Comparison of ENCODE assay signal across 9 cellular contexts in genomic region chr11:96314326-96315050, GRCh38. TPM values are rescaled to one million over a fixed set of nuclear protein-coding genes. Genes with fewer than 3 reads are reported as not detected.
A peak's percentile ranks its signal among the peaks of the same experiment; 100 is the strongest.
DNase-seq lines count a peak whose midpoint lies in the region; ATAC-seq lines count a peak whose summit lies in the region.
"Had no signal": no experiment of that assay in that cellular context is flagged by ENCODE, and none has a peak within 500 bp of the region (broad histone marks: within the 10 kb centered on the region; RNA-seq: fewer than 3 reads in every experiment).

No MANE protein-coding gene starts in this region.

- DNase-seq in Right ventricle myocardium inferior (ENCODE audit: missing footprints): no peak
- no peak for DNase-seq in cardiac septum (ENCODE audit: low spot score)
- no peak for DNase-seq in caudate nucleus (lab: John Stamatoyannopoulos, UW)
- peak; percentile 43 for DNase-seq in mucosa of gallbladder (ENCODE audit: low spot score)
- no peak for DNase-seq in iPS-NIHi7 (ENCODE audit: extremely low spot score)
- DNase-seq: DMS79 had no signal

- intact Hi-C loops in Right ventricle myocardium inferior (cut with DNase I): loop anchor here (2.0 kb wide), 1 partner anchor 28 kb away; the partner anchor contains the start of gene MAML2
- intact Hi-C loops in cardiac septum (cut with DNase I): no loop called here

- ATAC-seq in Right ventricle myocardium inferior: peak; percentile 56
- no peak for ATAC-seq in GM18861 (IDR thresholded peaks at IDR 0.05; ENCODE audit: unreplicated experiment)
- ATAC-seq in GM18502 (IDR thresholded peaks at IDR 0.05; ENCODE audit: poor library complexity, unreplicated experiment): no peak
- ATAC-seq in HG03432 (IDR thresholded peaks at IDR 0.05; ENCODE audit: unreplicated experiment): no peak

- peak overlapping the region; percentile 11 for H3K27ac ChIP-seq in caudate nucleus (ENCODE audit: low read depth, low read length)

RNA-seq across cellular contexts. Expression of gene MAML2, which starts 28.5 kb away (rescaled TPM):
- total RNA-seq in Right ventricle myocardium inferior: 5.2 TPM
- total RNA-seq in cardiac septum: 4.8 TPM
- 14.3 TPM for total RNA-seq in mucosa of gallbladder
